In genomic region chr1:75797273-75797588, GRCh38 we compare ENCODE assay signal across 21 cellular contexts. TPM values are rescaled to one million over a fixed set of nuclear protein-coding genes. Genes with fewer than 3 reads are reported as not detected.
DNase-seq lines count a peak whose midpoint lies in the region; ATAC-seq, FAIRE-seq and TF ChIP-seq lines count a peak whose summit lies in the region.
"Had no signal": no experiment of that assay in that cellular context is flagged by ENCODE, and none has a peak within 500 bp of the region (broad histone marks: within the 10 kb centered on the region; RNA-seq: fewer than 3 reads in every experiment).

No MANE protein-coding gene starts in this region.

- no peak overlapping the region for H3K4me2 ChIP-seq in H1 (ENCODE audit: insufficient read depth in 1 of 2, low read depth in 2 of 2, low read length in 2 of 2)
- H3K4me2 ChIP-seq: KMS-11 had no signal

- FAIRE-seq in H1 (lab: Jason Lieb, UNC), result no peak

- H3K14ac ChIP-seq in H1 (ENCODE audit: insufficient read length), result no peak overlapping the region

- H3K4me3 ChIP-seq in H1 (ENCODE audit: extremely low read depth in 1 of 4, insufficient read depth in 2 of 4, low read depth in 3 of 4, low read length in 4 of 4) (no peak overlapping the region), testis (peak overlapping the region; percentile 35 to 60)
- no peak overlapping the region for H3K4me3 ChIP-seq in naive thymus-derived CD4-positive, alpha-beta T cell (ENCODE audit: low read length)
- H3K4me3 ChIP-seq: left ventricle myocardium inferior, uterus had no signal

- H3K79me2 ChIP-seq in H1 (ENCODE audit: control insufficient read depth in 1 of 2, insufficient read depth in 2 of 2, low read length in 2 of 2), result 0 out of 4 replicates have a peak, but pooled peaks cover 0 to 2% of the 10 kb centered on the region in 2 experiments

- H2BK20ac ChIP-seq in H1 (ENCODE audit: low read length), result no peak overlapping the region

- H3K9me3 ChIP-seq in H1 (ENCODE audit: insufficient read depth in 2 of 2, low read depth in 1 of 2, low read length in 1 of 2) (no peaks in the 10 kb centered on the region), testis (no peaks in the 10 kb centered on the region)
- H3K9me3 ChIP-seq in naive thymus-derived CD4-positive, alpha-beta T cell (ENCODE audit: control insufficient read depth in 2 of 3, low read length in 3 of 3), result no peaks in the 10 kb centered on the region
- H3K9me3 ChIP-seq: left ventricle myocardium inferior, sigmoid colon, uterus had no signal

- ATAC-seq in naive thymus-derived CD4-positive, alpha-beta T cell, result no peak

- no peak overlapping the region for H3K9ac ChIP-seq in H1 (replicated peaks in 1 of 4; ENCODE audit: extremely low read depth in 1 of 4, low read depth in 3 of 4, low read length in 3 of 4)
- H3K9ac ChIP-seq: KMS-11 had no signal

- H3K9me3 Mint-ChIP-seq in naive thymus-derived CD4-positive, alpha-beta T cell, result no peaks in the 10 kb centered on the region
- H3K9me3 Mint-ChIP-seq: activated T-helper 1 cell treated with anti-CD3 and anti-CD28 coated beads, Interleukin-12 subunit alpha, Interleukin-12 subunit beta, Interleukin-2, Interleukin-4 antibody, amounts not matched to agents 30 ng/mL and 10 ng/mL and 1 ng/mL, durations not matched to agents 14 hours and 24 hours and 36 hours; CD8-positive, alpha-beta memory T cell had no signal

- no peak overlapping the region for H2BK120ac ChIP-seq in H1 (replicated peaks; ENCODE audit: low read depth, low read length)

- H2BK15ac ChIP-seq in H1 (ENCODE audit: low read length), result no peak overlapping the region

- intact Hi-C loops in testis (cut with DNase I; ENCODE audit: low total_unique reads), result no loop called here
- intact Hi-C loops in naive thymus-derived CD4-positive, alpha-beta T cell (cut with micrococcal nuclease), result no loop called here

- H3K4ac ChIP-seq in H1 (replicated peaks; ENCODE audit: insufficient read length, low read depth, low read length), result no peak overlapping the region

- H3K4me1 ChIP-seq in H1 (replicated peaks in 1 of 4; ENCODE audit: control insufficient read depth in 3 of 4, insufficient read depth in 4 of 4, low read length in 3 of 4), result no peaks in the 10 kb centered on the region
- no peaks in the 10 kb centered on the region for H3K4me1 ChIP-seq in testis
- H3K4me1 ChIP-seq in naive thymus-derived CD4-positive, alpha-beta T cell (ENCODE audit: control insufficient read depth in 2 of 2, insufficient read depth in 2 of 2, low read length in 2 of 2), result no peaks in the 10 kb centered on the region
- H3K4me1 ChIP-seq: sigmoid colon, uterus had no signal

- CTCF ChIA-PET in H1 (lab: Charles Lee; ENCODE audit: partially characterized antibody), result no interaction called here
- CTCF ChIA-PET in naive thymus-derived CD4-positive, alpha-beta T cell (lab: Charles Lee), result no interaction called here

- H2BK5ac ChIP-seq in H1 (ENCODE audit: low read depth, low read length), result no peak overlapping the region

- H4K20me1 ChIP-seq in H1 (replicated peaks in 1 of 2; ENCODE audit: control insufficient read depth in 1 of 2, insufficient read depth in 2 of 2, low read length in 2 of 2), result peaks cover 6 to 8% of the 10 kb centered on the region in 2 experiments

- H2AFZ ChIP-seq in H1 (ENCODE audit: low read length), result no peak overlapping the region

- no peak overlapping the region for H4K91ac ChIP-seq in H1 (replicated peaks; ENCODE audit: insufficient read length, low read length)

- 0 out of 2 replicates have a peak overlapping the region, but pooled peaks have one; percentile 22 for H4K8ac ChIP-seq in H1 (ENCODE audit: extremely low read depth, insufficient read depth, low read length)

- TF ChIP-seq POLR2A in H1 (IDR thresholded peaks at IDR 0.05; ENCODE audit: control extremely low read depth in 1 of 2, low read depth in 2 of 2, low read length in 2 of 2) (no peak), testis (IDR thresholded peaks at IDR 0.05) (no peak)

- H3K4me3 Mint-ChIP-seq in naive thymus-derived CD4-positive, alpha-beta T cell, result no peak overlapping the region
- H3K4me3 Mint-ChIP-seq: activated T-helper 1 cell treated with anti-CD3 and anti-CD28 coated beads, Interleukin-12 subunit alpha, Interleukin-12 subunit beta, Interleukin-2, Interleukin-4 antibody, amounts not matched to agents 30 ng/mL and 10 ng/mL and 1 ng/mL, durations not matched to agents 14 hours and 24 hours and 36 hours; CD8-positive, alpha-beta memory T cell had no signal

- H3K27me3 Mint-ChIP-seq in naive thymus-derived CD4-positive, alpha-beta T cell, result no peaks in the 10 kb centered on the region
- H3K27me3 Mint-ChIP-seq: CD8-positive, alpha-beta memory T cell had no signal

- no peaks in the 10 kb centered on the region for H3K23me2 ChIP-seq in H1 (ENCODE audit: low read depth, low read length)

- H3K36me3 Mint-ChIP-seq in naive thymus-derived CD4-positive, alpha-beta T cell, result peaks cover 7 to 39% (median 22%) of the 10 kb centered on the region in 5 donors

- WGBS in H1 (ENCODE audit: extremely low coverage in 1 of 2, insufficient coverage in 1 of 2, insufficient read length in 1 of 2, insufficient replicate concordance in 2 of 2, low coverage in 1 of 2, low lambda C conversion rate in 2 of 2, missing lambda C conversion rate in 1 of 2), 2 experiments, result 88% methylated on average over 6 of the region's 6 CpGs; no CpG with 5 or more reads in 1 of the 2 experiments
- 46 to 47% methylated on average over 5 to 6 of the region's 6 CpGs for WGBS in testis, 2 donors

- TF ChIP-seq RAD21 in H1 (IDR thresholded peaks at IDR 0.05 in 1 of 2, conservative IDR thresholded peaks at IDR 0.05 in 1 of 2; ENCODE audit: low read depth in 2 of 2, low read length in 2 of 2), result no peak

- peak; percentile 43 for DNase-seq in stimulated activated CD4-positive, alpha-beta T cell treated with anti-CD3 and anti-CD28 coated beads, Interleukin-4, amount 100 ng/mL, for 24 hours
- DNase-seq in stimulated activated CD4-positive, alpha-beta T cell treated with anti-CD3 and anti-CD28 coated beads, Interleukin-2, amount 100 ng/mL, for 24 hours, result no peak
- no peak for DNase-seq in H1 (ENCODE audit: low read depth in 1 of 2, low spot score in 2 of 2)
- no peak for DNase-seq in testis
- DNase-seq in NCI-H526 treated with DMSO at 0.1 percent for 48 hours (lab: John Stamatoyannopoulos, UW), result no peak
- DNase-seq in COLO668 (lab: John Stamatoyannopoulos, UW; ENCODE audit: unreplicated experiment), result no peak
- DNase-seq in naive thymus-derived CD4-positive, alpha-beta T cell, result no peak
- DNase-seq: CD8-positive, alpha-beta memory T cell; central memory CD4-positive, alpha-beta T cell; effector CD8-positive, alpha-beta T cell; left ventricle myocardium inferior; NCI-H1417 treated with DMSO at 0.1 percent for 48 hours; occipital lobe; RPMI8226; sigmoid colon; SW 1271; uterus had no signal

- no peak overlapping the region for H2BK12ac ChIP-seq in H1 (ENCODE audit: low read depth, low read length)

- TF ChIP-seq CTCF in H1 (IDR thresholded peaks at IDR 0.05; ENCODE audit: control extremely low read depth in 1 of 3, insufficient read depth in 1 of 3, low read depth in 1 of 3, low read length in 3 of 3) (no peak), testis (IDR thresholded peaks at IDR 0.05) (no peak)

- peaks cover 0 to 22% (median 9%) of the 10 kb centered on the region in 7 donors for H3K4me1 Mint-ChIP-seq in naive thymus-derived CD4-positive, alpha-beta T cell

- H2AK5ac ChIP-seq in H1 (ENCODE audit: low read depth, low read length), result no peak overlapping the region

- H4K5ac ChIP-seq in H1 (ENCODE audit: insufficient read length, low read depth, low read length), result no peak overlapping the region

- H3K18ac ChIP-seq in H1 (ENCODE audit: extremely low read depth, low read length), result no peak overlapping the region

- no peak overlapping the region for H3K27ac ChIP-seq in H1 (ENCODE audit: low read depth, low read length)
- H3K27ac ChIP-seq in testis, result no peak overlapping the region
- H3K27ac ChIP-seq in naive thymus-derived CD4-positive, alpha-beta T cell (ENCODE audit: low read depth, low read length), result no peak overlapping the region
- H3K27ac ChIP-seq: KMS-11, left ventricle myocardium inferior, sigmoid colon, uterus had no signal

- H3K27me3 ChIP-seq in H1 (replicated peaks in 1 of 4; ENCODE audit: control insufficient read depth in 3 of 4, extremely low read depth in 1 of 4, insufficient read depth in 3 of 4, low read length in 3 of 4), result no peaks in the 10 kb centered on the region
- no peaks in the 10 kb centered on the region for H3K27me3 ChIP-seq in testis
- H3K27me3 ChIP-seq in naive thymus-derived CD4-positive, alpha-beta T cell (ENCODE audit: control insufficient read depth in 2 of 2, insufficient read depth in 2 of 2, low read length in 2 of 2), result no peaks in the 10 kb centered on the region
- H3K27me3 ChIP-seq: sigmoid colon, uterus had no signal

- no peak overlapping the region for H3K23ac ChIP-seq in H1 (ENCODE audit: insufficient read length)

- H3K56ac ChIP-seq in H1 (replicated peaks; ENCODE audit: insufficient read length, low read depth, low read length), result no peak overlapping the region

- no peak for TF ChIP-seq EP300 in H1 (IDR thresholded peaks at IDR 0.05; ENCODE audit: borderline replicate concordance in 1 of 2, low read depth in 2 of 2, low read length in 2 of 2)

- no peaks in the 10 kb centered on the region; the same call in 1 of the 2 replicates for H3K79me1 ChIP-seq in H1 (ENCODE audit: low read depth, low read length)

- H3K36me3 ChIP-seq in H1 (ENCODE audit: control insufficient read depth in 2 of 4, insufficient read depth in 4 of 4, low read length in 3 of 4) (peaks cover 12 to 58% (median 33%) of the 10 kb centered on the region in 4 experiments; a peak in 7 of 8 replicates), testis (ENCODE audit: low read depth, missing control alignments) (no peaks in the 10 kb centered on the region)
- H3K36me3 ChIP-seq in naive thymus-derived CD4-positive, alpha-beta T cell (ENCODE audit: control insufficient read depth in 2 of 3, insufficient read depth in 3 of 3, low read length in 3 of 3), result peaks cover 4 to 42% (median 4%) of the 10 kb centered on the region in 3 experiments
- H3K36me3 ChIP-seq: uterus had no signal

- H3K27ac Mint-ChIP-seq in naive thymus-derived CD4-positive, alpha-beta T cell, result peak overlapping the region in 2 of 9 donors; percentile 36 to 44
- H3K27ac Mint-ChIP-seq: activated T-helper 1 cell treated with anti-CD3 and anti-CD28 coated beads, Interleukin-12 subunit alpha, Interleukin-12 subunit beta, Interleukin-2, Interleukin-4 antibody, amounts not matched to agents 30 ng/mL and 10 ng/mL and 1 ng/mL, durations not matched to agents 14 hours and 24 hours and 36 hours had no signal

- POLR2A ChIA-PET in H1 (lab: Charles Lee; ENCODE audit: partially characterized antibody), result interaction anchor here (1.1 to 6.5 kb wide), 5 partner anchors 11 to 182 kb away, joined by 3 to 112 read pairs (median 11); partner anchors contain the start of gene RABGGTB
- POLR2A ChIA-PET in naive thymus-derived CD4-positive, alpha-beta T cell (lab: Charles Lee), result no interaction called here

RNA-seq across cellular contexts. Expression of gene MSH4, which starts 0.5 kb away (rescaled TPM):
- polyA plus RNA-seq in PFSK-1 (2012; ENCODE audit: insufficient read length, low read depth), result not detected
- total RNA-seq in H1 (2021; fragmentation: NEBNext Ultra II Directional; extraction: Animal tissue kit (Norgen Biotek cat#: 25700)), result 0.22 and 0.25 TPM in 2 replicates
- 0.02 and 0.03 TPM in 2 replicates for polyA plus RNA-seq in H1 (2011; rRNA removed)
- polyA plus RNA-seq in H1 (2011; cell fraction: cytosol; rRNA removed), result not detected
- polyA plus RNA-seq in H1 (2011; cell fraction: nucleus; rRNA removed), result 0.23 TPM
- 0.08 TPM in 1 of 4 replicates, not detected in the others for polyA plus RNA-seq in H1 (2012, experiment 1 of 2)
- not detected for polyA plus RNA-seq in H1 (2012, experiment 2 of 2)
- polyA plus RNA-seq in H1 (2013, experiment 1 of 2), result 0.04 TPM
- polyA plus RNA-seq in H1 (2013, experiment 2 of 2), result 0.02 TPM
- polyA minus RNA-seq in H1 (2011; rRNA and poly(A)+ RNA removed), result 0.10 and 0.19 TPM in 2 replicates
- not detected for polyA minus RNA-seq in H1 (2011; cell fraction: cytosol; rRNA and poly(A)+ RNA removed)
- 0.90 TPM for polyA minus RNA-seq in H1 (2011; cell fraction: nucleus; rRNA and poly(A)+ RNA removed)
- total RNA-seq in testis, result 1 to 10 TPM; 5.5 to 8.2 TPM
- 4.6 TPM for polyA plus RNA-seq in testis (ENCODE audit: insufficient read depth, low read depth, low replicate concordance)
- 1 to 10 TPM in 1 of 5 experiments, under 1 TPM in 4; 0.42 to 1.1 (median 0.49) TPM for total RNA-seq in naive thymus-derived CD4-positive, alpha-beta T cell
- not detected for polyA plus RNA-seq in naive thymus-derived CD4-positive, alpha-beta T cell
- total RNA-seq: glomerular endothelial cell had no signal
- polyA plus RNA-seq: CD8-positive, alpha-beta memory T cell had no signal

RNA-seq across cellular contexts. Expression of gene RABGGTB, which starts 11.2 kb away (rescaled TPM):
- polyA plus RNA-seq in PFSK-1 (2012; ENCODE audit: insufficient read length, low read depth), result 77.4 TPM
- 117 and 124 TPM in 2 replicates for total RNA-seq in H1 (2021; fragmentation: NEBNext Ultra II Directional; extraction: Animal tissue kit (Norgen Biotek cat#: 25700))
- polyA plus RNA-seq in H1 (2011; rRNA removed) (46.3 and 70.7 TPM in 2 replicates), testis (ENCODE audit: insufficient read depth, low read depth, low replicate concordance) (31.3 TPM)
- 123 TPM for polyA plus RNA-seq in H1 (2011; cell fraction: cytosol; rRNA removed)
- polyA plus RNA-seq in H1 (2011; cell fraction: nucleus; rRNA removed), result 69.7 TPM
- 69.0 to 187 TPM (median 91.9 TPM) in 4 replicates for polyA plus RNA-seq in H1 (2012, experiment 1 of 2)
- 10.9 TPM for polyA plus RNA-seq in H1 (2012, experiment 2 of 2)
- polyA plus RNA-seq in H1 (2013, experiment 1 of 2), result 66.2 TPM
- 60.5 TPM for polyA plus RNA-seq in H1 (2013, experiment 2 of 2)
- polyA minus RNA-seq in H1 (2011; rRNA and poly(A)+ RNA removed), result 104 and 118 TPM in 2 replicates
- polyA minus RNA-seq in H1 (2011; cell fraction: cytosol; rRNA and poly(A)+ RNA removed), result 72.0 TPM
- 278 TPM for polyA minus RNA-seq in H1 (2011; cell fraction: nucleus; rRNA and poly(A)+ RNA removed)
- 10 to 100 TPM; 37.6 to 45.0 TPM for total RNA-seq in testis
- total RNA-seq in naive thymus-derived CD4-positive, alpha-beta T cell, result 100 to 1,000 TPM in 3 of 5 experiments, 10 to 100 TPM in 2; 89.7 to 140 (median 101) TPM
- polyA plus RNA-seq in naive thymus-derived CD4-positive, alpha-beta T cell, result 10 to 100 TPM; 10.1 to 12.1 TPM

Comparison
In these comparisons a context has a peak if more than half of its experiments do, and no peak if none do; other contexts are left out.
1. H3K4me3 ChIP-seq: peak in testis (2 of 2); none in H1 (0 of 4) and naive thymus-derived CD4-positive, alpha-beta T cell (single experiment).